ENCODE assay signal across 30 cellular contexts in the genomic region with DNA sequence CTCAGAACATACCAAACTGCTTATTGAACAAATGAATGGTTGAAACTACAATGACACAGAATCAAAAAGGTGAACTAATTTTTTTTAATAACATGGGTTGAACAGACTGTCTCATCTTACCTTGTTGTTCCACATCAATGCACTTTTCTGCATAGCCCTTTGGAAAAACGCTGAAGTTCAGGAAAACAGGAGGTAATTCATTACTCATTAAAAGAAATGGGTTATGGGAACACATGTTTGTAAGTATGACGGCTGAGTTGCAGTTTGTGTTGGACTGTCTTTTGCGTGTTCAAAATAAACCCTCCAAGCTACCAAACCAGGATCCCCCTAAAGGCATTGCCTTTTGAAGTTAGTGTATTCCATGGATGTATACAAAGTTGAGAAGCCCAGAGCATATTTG.
"Had no signal": no experiment of that assay in that cellular context is flagged by ENCODE, and none has a peak within 500 bp of the region (broad histone marks: within the 10 kb centered on the region; RNA-seq: fewer than 3 reads in every experiment).

No MANE protein-coding gene starts in this region.

- H3K4me3 ChIP-seq: dorsolateral prefrontal cortex, esophagus muscularis mucosa, gastroesophageal sphincter, heart right ventricle, lung, pancreas, right atrium auricular region, sigmoid colon, testis, tibial artery had no signal

- H3K4me1 Mint-ChIP-seq: memory B cell; natural killer cell; neural crest cell; stimulated activated effector memory CD8-positive, alpha-beta T cell treated with anti-CD3 and anti-CD28 coated beads, Interleukin-12 subunit alpha, Interleukin-12 subunit beta, amount 100 ng/mL, for 72 hours had no signal

- H3K9me3 ChIP-seq: esophagus muscularis mucosa, gastroesophageal sphincter, heart right ventricle, neutrophil, pancreas, right atrium auricular region, sigmoid colon, testis, tibial artery had no signal

- ATAC-seq: foreskin keratinocyte; gastroesophageal sphincter; heart right ventricle; left cardiac atrium; left ventricle myocardium superior; natural killer cell; stimulated activated effector memory CD8-positive, alpha-beta T cell treated with anti-CD3 and anti-CD28 coated beads, Interleukin-12 subunit alpha, Interleukin-12 subunit beta, amount 100 ng/mL, for 72 hours; stimulated activated naive CD8-positive, alpha-beta T cell treated with anti-CD3 and anti-CD28 coated beads, Interleukin-15, Interleukin-2, amounts not matched to agents 100 U/mL and 50 U/mL, for 24 hours had no signal

- H3K4me3 Mint-ChIP-seq: memory B cell; natural killer cell; neural crest cell; stimulated activated effector memory CD8-positive, alpha-beta T cell treated with anti-CD3 and anti-CD28 coated beads, Interleukin-12 subunit alpha, Interleukin-12 subunit beta, amount 100 ng/mL, for 72 hours; type B pancreatic cell had no signal

- FAIRE-seq: colon, pancreas had no signal

- H3K27ac ChIP-seq: dorsolateral prefrontal cortex, epithelial cell of prostate, esophagus muscularis mucosa, foreskin keratinocyte, gastroesophageal sphincter, heart right ventricle, neutrophil, pancreas, right atrium auricular region, sigmoid colon, testis, tibial artery had no signal

- H3K27ac Mint-ChIP-seq: memory B cell; natural killer cell; stimulated activated effector memory CD8-positive, alpha-beta T cell treated with anti-CD3 and anti-CD28 coated beads, Interleukin-12 subunit alpha, Interleukin-12 subunit beta, amount 100 ng/mL, for 72 hours; type B pancreatic cell had no signal

- H3K36me3 Mint-ChIP-seq: memory B cell; natural killer cell; stimulated activated effector memory CD8-positive, alpha-beta T cell treated with anti-CD3 and anti-CD28 coated beads, Interleukin-12 subunit alpha, Interleukin-12 subunit beta, amount 100 ng/mL, for 72 hours; type B pancreatic cell had no signal

- H3K9me3 Mint-ChIP-seq: memory B cell; natural killer cell; neural crest cell; stimulated activated effector memory CD8-positive, alpha-beta T cell treated with anti-CD3 and anti-CD28 coated beads, Interleukin-12 subunit alpha, Interleukin-12 subunit beta, amount 100 ng/mL, for 72 hours; type B pancreatic cell had no signal

- H3K27me3 Mint-ChIP-seq: type B pancreatic cell had no signal

- H3K4me1 ChIP-seq: esophagus muscularis mucosa, foreskin keratinocyte, gastroesophageal sphincter, heart right ventricle, right atrium auricular region, sigmoid colon, testis, tibial artery had no signal

- H3K36me3 ChIP-seq: esophagus muscularis mucosa, gastroesophageal sphincter, heart right ventricle, neutrophil, pancreas, right atrium auricular region, sigmoid colon, tibial artery had no signal

- H3K27me3 ChIP-seq: dorsolateral prefrontal cortex, esophagus muscularis mucosa, gastroesophageal sphincter, neutrophil, pancreas, right atrium auricular region, sigmoid colon, testis, tibial artery had no signal

- DNase-seq: central memory CD4-positive, alpha-beta T cell; dorsolateral prefrontal cortex; effector CD4-positive, alpha-beta T cell; foreskin keratinocyte; glutamatergic neuron; heart right ventricle; hippocampal formation; islet precursor cell; left cardiac atrium; left ventricle myocardium superior; natural killer cell; pancreas; sigmoid colon; stimulated activated CD4-positive, alpha-beta T cell treated with anti-CD3 and anti-CD28 coated beads, Interleukin-2, amount 100 ng/mL, for 24 hours; stimulated activated CD4-positive, alpha-beta T cell treated with anti-CD3 and anti-CD28 coated beads, Interleukin-4, amount 100 ng/mL, for 24 hours; stimulated activated naive CD8-positive, alpha-beta T cell treated with anti-CD3 and anti-CD28 coated beads, Interleukin-15, Interleukin-2, amounts not matched to agents 100 U/mL and 50 U/mL, for 24 hours; substantia nigra; testis; tibial artery had no signal
